Comparison of ENCODE assay signal across 10 cellular contexts in the genomic region with DNA sequence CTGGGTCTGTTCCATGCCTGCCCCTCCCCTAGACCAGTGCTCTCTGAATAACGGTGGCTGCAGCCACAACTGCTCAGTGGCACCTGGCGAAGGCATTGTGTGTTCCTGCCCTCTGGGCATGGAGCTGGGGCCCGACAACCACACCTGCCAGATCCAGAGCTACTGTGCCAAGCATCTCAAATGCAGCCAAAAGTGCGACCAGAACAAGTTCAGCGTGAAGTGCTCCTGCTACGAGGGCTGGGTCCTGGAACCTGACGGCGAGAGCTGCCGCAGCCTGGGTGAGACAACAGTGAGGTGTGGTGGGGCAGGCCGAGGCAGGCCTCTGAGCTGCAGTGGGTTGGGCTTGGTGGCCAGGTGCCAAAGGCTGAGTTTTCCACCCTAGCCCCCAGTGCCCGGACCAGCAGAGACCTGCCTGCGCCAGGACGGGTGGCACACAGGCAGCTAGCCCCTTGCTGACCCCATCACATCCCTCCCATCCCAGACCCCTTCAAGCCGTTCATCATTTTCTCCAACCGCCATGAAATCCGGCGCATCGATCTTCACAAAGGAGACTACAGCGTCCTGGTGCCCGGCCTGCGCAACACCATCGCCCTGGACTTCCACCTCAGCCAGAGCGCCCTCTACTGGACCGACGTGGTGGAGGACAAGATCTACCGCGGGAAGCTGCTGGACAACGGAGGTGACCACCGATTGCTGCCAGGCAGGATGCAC. TPM values are rescaled to one million over a fixed set of nuclear protein-coding genes. Genes with fewer than 3 reads are reported as not detected.
A peak's percentile ranks its signal among the peaks of the same experiment; 100 is the strongest.
DNase-seq lines count a peak whose midpoint lies in the region; ATAC-seq, FAIRE-seq and TF ChIP-seq lines count a peak whose summit lies in the region.
"Had no signal": no experiment of that assay in that cellular context is flagged by ENCODE, and none has a peak within 500 bp of the region (broad histone marks: within the 10 kb centered on the region; RNA-seq: fewer than 3 reads in every experiment).

No MANE protein-coding gene starts in this region.

- no peak overlapping the region for H3K9ac ChIP-seq in H1 (replicated peaks in 1 of 4; ENCODE audit: extremely low read depth in 1 of 4, low read depth in 3 of 4, low read length in 3 of 4)
- H3K9ac ChIP-seq in mesenchymal stem cell (ENCODE audit: low read length): peak overlapping the region; percentile 61

- peak; percentile 45 for FAIRE-seq in H1 (lab: Jason Lieb, UNC)

- ATAC-seq in activated CD4-positive, CD25-positive, alpha-beta regulatory T cell treated with anti-CD3 and anti-CD28 coated beads, Interleukin-2, amount 50 U/mL, for 24 hours: no peak
- no peak for ATAC-seq in HG03045 (IDR thresholded peaks at IDR 0.05; ENCODE audit: unreplicated experiment)

- H3K79me2 ChIP-seq in H1 (ENCODE audit: control insufficient read depth in 1 of 2, insufficient read depth in 2 of 2, low read length in 2 of 2): no peaks in the 10 kb centered on the region

- TF ChIP-seq RAD21 in H1 (IDR thresholded peaks at IDR 0.05 in 1 of 2, conservative IDR thresholded peaks at IDR 0.05 in 1 of 2; ENCODE audit: low read depth in 2 of 2, low read length in 2 of 2): peak; percentile 45 to 61

- H3K4ac ChIP-seq in H1 (replicated peaks; ENCODE audit: insufficient read length, low read depth, low read length): no peak overlapping the region
- H3K4ac ChIP-seq in mesenchymal stem cell (ENCODE audit: low read depth in 1 of 2, low read length in 2 of 2): no peak overlapping the region

- TF ChIP-seq POLR2A in H1 (IDR thresholded peaks at IDR 0.05; ENCODE audit: control extremely low read depth in 1 of 2, low read depth in 2 of 2, low read length in 2 of 2): no peak
- TF ChIP-seq POLR2A in stomach (IDR thresholded peaks at IDR 0.05): no peak

- no peak overlapping the region for H3K18ac ChIP-seq in H1 (ENCODE audit: extremely low read depth, low read length)
- no peak overlapping the region for H3K18ac ChIP-seq in mesenchymal stem cell (ENCODE audit: low read depth in 1 of 2, low read length in 2 of 2)

- H3K79me1 ChIP-seq in H1 (ENCODE audit: low read depth, low read length) (no peaks in the 10 kb centered on the region), mesenchymal stem cell (replicated peaks; ENCODE audit: low read length, poor library complexity, severe bottlenecking) (peaks cover 19% of the 10 kb centered on the region)

- no peak overlapping the region for H3K14ac ChIP-seq in H1 (ENCODE audit: insufficient read length)
- H3K14ac ChIP-seq in mesenchymal stem cell (ENCODE audit: low read length in 2 of 2): no peak overlapping the region

- H4K5ac ChIP-seq in H1 (ENCODE audit: insufficient read length, low read depth, low read length): no peak overlapping the region

- WGBS in H1 (ENCODE audit: extremely low coverage in 1 of 2, insufficient coverage in 1 of 2, insufficient read length in 1 of 2, insufficient replicate concordance in 2 of 2, low coverage in 1 of 2, low lambda C conversion rate in 2 of 2, missing lambda C conversion rate in 1 of 2), 2 experiments: 75% methylated on average over 29 of the region's 29 CpGs; no CpG with 5 or more reads in 1 of the 2 experiments
- WGBS in mesenchymal stem cell: 77% methylated on average over 28 of the region's 29 CpGs
- WGBS in stomach, 5 donors: 26 to 62% (median 49%) methylated on average over 13 to 29 of the region's 29 CpGs

- H3K4me3 ChIP-seq in H1 (ENCODE audit: extremely low read depth in 1 of 4, insufficient read depth in 2 of 4, low read depth in 3 of 4, low read length in 4 of 4) (no peak overlapping the region), mesenchymal stem cell (ENCODE audit: insufficient read depth in 1 of 2, low read depth in 1 of 2, low read length in 2 of 2) (no peak overlapping the region), stomach (no peak overlapping the region)
- H3K4me3 ChIP-seq: BLaER1 treated with 17β-estradiol and CSF1 and Interleukin-3, amounts not matched to agents 10 nM and 100 nM had no signal

- H3K4me1 ChIP-seq in H1 (replicated peaks in 1 of 4; ENCODE audit: control insufficient read depth in 3 of 4, insufficient read depth in 4 of 4, low read length in 3 of 4) (no peaks in the 10 kb centered on the region), mesenchymal stem cell (ENCODE audit: control insufficient read depth, insufficient read depth, low read depth, low read length) (peaks cover 3% of the 10 kb centered on the region), stomach (peaks cover 6 to 16% (median 8%) of the 10 kb centered on the region in 4 donors)

- H3K56ac ChIP-seq in H1 (replicated peaks; ENCODE audit: insufficient read length, low read depth, low read length): no peak overlapping the region

- no peaks in the 10 kb centered on the region for H3K9me3 ChIP-seq in H1 (ENCODE audit: insufficient read depth in 2 of 2, low read depth in 1 of 2, low read length in 1 of 2)
- H3K9me3 ChIP-seq in mesenchymal stem cell (ENCODE audit: control insufficient read depth, low read length): no peaks in the 10 kb centered on the region
- H3K9me3 ChIP-seq in stomach: no peaks in the 10 kb centered on the region
- H3K9me3 ChIP-seq: BLaER1 treated with 17β-estradiol and CSF1 and Interleukin-3, amounts not matched to agents 10 nM and 100 nM had no signal

- no peak overlapping the region for H2AFZ ChIP-seq in H1 (ENCODE audit: low read length)
- H2AFZ ChIP-seq in mesenchymal stem cell (ENCODE audit: low read depth, low read length): no peak overlapping the region

- CTCF ChIA-PET in H1 (lab: Charles Lee; ENCODE audit: partially characterized antibody): interaction anchor here (0.7 to 21.9 kb wide), 39 partner anchors 9 to 743 kb away, joined by 3 to 389 read pairs (median 4); a partner anchor contains a TSS

- H2BK20ac ChIP-seq in H1 (ENCODE audit: low read length): no peak overlapping the region

- H4K20me1 ChIP-seq in H1 (replicated peaks in 1 of 2; ENCODE audit: control insufficient read depth in 1 of 2, insufficient read depth in 2 of 2, low read length in 2 of 2): peaks cover 4 to 19% of the 10 kb centered on the region in 2 experiments

- H3K27ac ChIP-seq in H1 (ENCODE audit: low read depth, low read length): no peak overlapping the region
- H3K27ac ChIP-seq in mesenchymal stem cell (ENCODE audit: low read length, poor library complexity, severe bottlenecking): no peak overlapping the region
- H3K27ac ChIP-seq in stomach: peak overlapping the region in 2 of 5 donors; percentile 49 to 70
- H3K27ac ChIP-seq: BLaER1 treated with 17β-estradiol and CSF1 and Interleukin-3, amounts not matched to agents 10 nM and 100 nM had no signal

- H2BK15ac ChIP-seq in H1 (ENCODE audit: low read length) (no peak overlapping the region), mesenchymal stem cell (ENCODE audit: low read depth, poor library complexity, severe bottlenecking) (no peak overlapping the region)

- H2BK120ac ChIP-seq in H1 (replicated peaks; ENCODE audit: low read depth, low read length) (no peak overlapping the region), mesenchymal stem cell (ENCODE audit: low read depth, low read length) (no peak overlapping the region)

- no peak overlapping the region for H4K8ac ChIP-seq in H1 (ENCODE audit: extremely low read depth, insufficient read depth, low read length)
- H4K8ac ChIP-seq in mesenchymal stem cell (ENCODE audit: low read length): no peak overlapping the region

- TF ChIP-seq CTCF in H1 (IDR thresholded peaks at IDR 0.05; ENCODE audit: control extremely low read depth in 1 of 3, insufficient read depth in 1 of 3, low read depth in 1 of 3, low read length in 3 of 3): peak in 2 of 3 experiments; percentile 87 to 93; a peak in 3 of 4 replicates
- TF ChIP-seq CTCF in stomach (IDR thresholded peaks at IDR 0.05): peak in 5 of 7 experiments; percentile 47 to 72 (median 65)

- DNase-seq in activated CD4-positive, CD25-positive, alpha-beta regulatory T cell treated with anti-CD3 and anti-CD28 coated beads, Interleukin-2, amount 50 U/mL, for 72 hours: peak; percentile 71
- DNase-seq in NCI-H2196 treated with DMSO at 0.1 percent for 48 hours (lab: John Stamatoyannopoulos, UW; ENCODE audit: unreplicated experiment) (peak; percentile 89), H1 (ENCODE audit: low read depth in 1 of 2, low spot score in 2 of 2) (peak; percentile 50 to 98), mesenchymal stem cell (peak; percentile 71), stomach (peak; percentile 86)
- peak; percentile 9 to 17 for DNase-seq in activated CD4-positive, alpha-beta T cell treated with anti-CD3 and anti-CD28 coated beads, Interleukin-2, amount 50 U/mL, for 4 hours

- H2BK12ac ChIP-seq in H1 (ENCODE audit: low read depth, low read length) (0 out of 2 replicates have a peak overlapping the region, but pooled peaks have one; percentile 1), mesenchymal stem cell (ENCODE audit: low read length in 2 of 2) (no peak overlapping the region)

- H3K23ac ChIP-seq in H1 (ENCODE audit: insufficient read length): no peak overlapping the region
- no peak overlapping the region for H3K23ac ChIP-seq in mesenchymal stem cell (ENCODE audit: low read length in 2 of 2)

- no peak overlapping the region for H3K4me2 ChIP-seq in H1 (ENCODE audit: insufficient read depth in 1 of 2, low read depth in 2 of 2, low read length in 2 of 2)
- no peak overlapping the region for H3K4me2 ChIP-seq in mesenchymal stem cell (ENCODE audit: low read length, poor library complexity, severe bottlenecking)
- H3K4me2 ChIP-seq: BLaER1 treated with 17β-estradiol and CSF1 and Interleukin-3, amounts not matched to agents 10 nM and 100 nM had no signal

- intact Hi-C loops in stomach (cut with DNase I; ENCODE audit: low total_unique reads): loop anchor here (5.0 kb wide), 1 partner anchor 38 kb away; no protein-coding TSS in a partner anchor

- H2AK5ac ChIP-seq in H1 (ENCODE audit: low read depth, low read length) (no peak overlapping the region), mesenchymal stem cell (ENCODE audit: low read length, severe bottlenecking) (no peak overlapping the region)

- TF ChIP-seq EP300 in H1 (IDR thresholded peaks at IDR 0.05; ENCODE audit: borderline replicate concordance in 1 of 2, low read depth in 2 of 2, low read length in 2 of 2) (no peak), stomach (IDR thresholded peaks at IDR 0.05) (no peak)

- no peak overlapping the region for H4K91ac ChIP-seq in H1 (replicated peaks; ENCODE audit: insufficient read length, low read length)
- H4K91ac ChIP-seq in mesenchymal stem cell (ENCODE audit: low read length): no peak overlapping the region

- H3K36me3 ChIP-seq in H1 (ENCODE audit: control insufficient read depth in 2 of 4, insufficient read depth in 4 of 4, low read length in 3 of 4) (peaks cover 36 to 62% (median 54%) of the 10 kb centered on the region in 4 experiments), mesenchymal stem cell (ENCODE audit: control insufficient read depth in 1 of 2, insufficient read depth in 2 of 2, low read depth in 1 of 2, low read length in 2 of 2) (peaks cover 93 to 96% of the 10 kb centered on the region in 2 experiments), stomach (peaks cover 44 to 95% (median 84%) of the 10 kb centered on the region in 4 donors)

- no peaks in the 10 kb centered on the region for H3K27me3 ChIP-seq in H1 (replicated peaks in 1 of 4; ENCODE audit: control insufficient read depth in 3 of 4, extremely low read depth in 1 of 4, insufficient read depth in 3 of 4, low read length in 3 of 4)
- H3K27me3 ChIP-seq in mesenchymal stem cell (ENCODE audit: control insufficient read depth in 1 of 2, insufficient read depth in 1 of 2, low read length in 2 of 2): no peaks in the 10 kb centered on the region
- H3K27me3 ChIP-seq in stomach: no peaks in the 10 kb centered on the region
- H3K27me3 ChIP-seq: BLaER1 treated with 17β-estradiol and CSF1 and Interleukin-3, amounts not matched to agents 10 nM and 100 nM had no signal

- H3K23me2 ChIP-seq in H1 (ENCODE audit: low read depth, low read length): no peaks in the 10 kb centered on the region

- POLR2A ChIA-PET in H1 (lab: Charles Lee; ENCODE audit: partially characterized antibody): interaction anchor here (0.6 to 9.9 kb wide), 23 partner anchors 9 to 344 kb away, joined by 3 to 91 read pairs (median 4); a partner anchor contains a TSS

- H2BK5ac ChIP-seq in H1 (ENCODE audit: low read depth, low read length): no peak overlapping the region
- no peak overlapping the region for H2BK5ac ChIP-seq in mesenchymal stem cell (ENCODE audit: low read depth, low read length, poor library complexity, severe bottlenecking)

RNA-seq across cellular contexts. Expression of a gene that starts 28.2 kb away (rescaled TPM):
- total RNA-seq in H1 (2021; fragmentation: NEBNext Ultra II Directional; extraction: Animal tissue kit (Norgen Biotek cat#: 25700)): not detected in 2 replicates
- polyA plus RNA-seq in H1 (2011; rRNA removed): not detected in 2 replicates
- polyA plus RNA-seq in H1 (2011; cell fraction: cytosol; rRNA removed): not detected
- not detected for polyA plus RNA-seq in H1 (2011; cell fraction: nucleus; rRNA removed)
- polyA plus RNA-seq in H1 (2012, experiment 1 of 2): not detected in 4 replicates
- polyA plus RNA-seq in H1 (2012, experiment 2 of 2): not detected
- not detected for polyA plus RNA-seq in H1 (2013, experiment 1 of 2)
- polyA plus RNA-seq in H1 (2013, experiment 2 of 2): not detected
- not detected in 2 replicates for polyA minus RNA-seq in H1 (2011; rRNA and poly(A)+ RNA removed)
- not detected for polyA minus RNA-seq in H1 (2011; cell fraction: cytosol; rRNA and poly(A)+ RNA removed)
- not detected for polyA minus RNA-seq in H1 (2011; cell fraction: nucleus; rRNA and poly(A)+ RNA removed)
- not detected for polyA plus RNA-seq in mesenchymal stem cell (2013, experiment 1 of 2)
- polyA plus RNA-seq in mesenchymal stem cell (2013, experiment 2 of 2): not detected
- not detected for total RNA-seq in stomach
- polyA plus RNA-seq in stomach: not detected
- polyA plus RNA-seq: adipose tissue had no signal

RNA-seq across cellular contexts. Expression of a gene that starts 41.0 kb away (rescaled TPM):
- 1.7 and 1.8 TPM in 2 replicates for total RNA-seq in H1 (2021; fragmentation: NEBNext Ultra II Directional; extraction: Animal tissue kit (Norgen Biotek cat#: 25700))
- polyA plus RNA-seq in H1 (2011; rRNA removed): 0.92 and 1.4 TPM in 2 replicates
- polyA plus RNA-seq in H1 (2011; cell fraction: cytosol; rRNA removed): 0.48 TPM
- 1.7 TPM for polyA plus RNA-seq in H1 (2011; cell fraction: nucleus; rRNA removed)
- 1.7 to 3.4 TPM (median 2.3 TPM) in 4 replicates for polyA plus RNA-seq in H1 (2012, experiment 1 of 2)
- 1.5 TPM for polyA plus RNA-seq in H1 (2012, experiment 2 of 2)
- 3.2 TPM for polyA plus RNA-seq in H1 (2013, experiment 1 of 2)
- 3.0 TPM for polyA plus RNA-seq in H1 (2013, experiment 2 of 2)
- 0.59 and 0.63 TPM in 2 replicates for polyA minus RNA-seq in H1 (2011; rRNA and poly(A)+ RNA removed)
- polyA minus RNA-seq in H1 (2011; cell fraction: cytosol; rRNA and poly(A)+ RNA removed): 1.3 TPM
- polyA minus RNA-seq in H1 (2011; cell fraction: nucleus; rRNA and poly(A)+ RNA removed): 1.00 TPM
- polyA plus RNA-seq in mesenchymal stem cell (2013, experiment 1 of 2): 1.8 TPM
- polyA plus RNA-seq in mesenchymal stem cell (2013, experiment 2 of 2): 1.6 TPM
- under 1 TPM in 1 of 5 donors, not detected in 4; 0.18 TPM for total RNA-seq in stomach
- under 1 TPM in 2 of 3 donors, not detected in 1; 0.30 to 0.44 TPM for polyA plus RNA-seq in stomach

RNA-seq across cellular contexts. Expression of a gene that starts 47.3 kb away (rescaled TPM):
- total RNA-seq in H1 (2021; fragmentation: NEBNext Ultra II Directional; extraction: Animal tissue kit (Norgen Biotek cat#: 25700)): 92.5 and 99.1 TPM in 2 replicates
- 35.3 and 59.0 TPM in 2 replicates for polyA plus RNA-seq in H1 (2011; rRNA removed)
- 32.8 TPM for polyA plus RNA-seq in H1 (2011; cell fraction: cytosol; rRNA removed)
- polyA plus RNA-seq in H1 (2011; cell fraction: nucleus; rRNA removed): 168 TPM
- polyA plus RNA-seq in H1 (2012, experiment 1 of 2): 61.6 to 121 TPM (median 97.9 TPM) in 4 replicates
- polyA plus RNA-seq in H1 (2012, experiment 2 of 2): 64.6 TPM
- polyA plus RNA-seq in H1 (2013, experiment 1 of 2): 72.6 TPM
- polyA plus RNA-seq in H1 (2013, experiment 2 of 2): 45.3 TPM
- polyA minus RNA-seq in H1 (2011; rRNA and poly(A)+ RNA removed): 137 and 189 TPM in 2 replicates
- polyA minus RNA-seq in H1 (2011; cell fraction: cytosol; rRNA and poly(A)+ RNA removed): 104 TPM
- polyA minus RNA-seq in H1 (2011; cell fraction: nucleus; rRNA and poly(A)+ RNA removed): 104 TPM
- polyA plus RNA-seq in mesenchymal stem cell (2013, experiment 1 of 2): 68.9 TPM
- 57.9 TPM for polyA plus RNA-seq in mesenchymal stem cell (2013, experiment 2 of 2)
- total RNA-seq in stomach: 100 to 1,000 TPM in 4 of 5 donors, 10 to 100 TPM in 1; 97.8 to 510 (median 129) TPM
- polyA plus RNA-seq in stomach: 10 to 100 TPM; 13.5 to 25.9 (median 13.6) TPM

RNA-seq across cellular contexts. Expression of a gene that starts 53.9 kb away (rescaled TPM):
- total RNA-seq in H1 (2021; fragmentation: NEBNext Ultra II Directional; extraction: Animal tissue kit (Norgen Biotek cat#: 25700)): 274 and 283 TPM in 2 replicates
- polyA plus RNA-seq in H1 (2011; rRNA removed) (520 and 847 TPM in 2 replicates), stomach (10 to 100 TPM; 54.6 to 59.0 (median 57.1) TPM)
- polyA plus RNA-seq in H1 (2011; cell fraction: cytosol; rRNA removed): 535 TPM
- polyA plus RNA-seq in H1 (2011; cell fraction: nucleus; rRNA removed): 681 TPM
- 231 to 352 TPM (median 336 TPM) in 4 replicates for polyA plus RNA-seq in H1 (2012, experiment 1 of 2)
- polyA plus RNA-seq in H1 (2012, experiment 2 of 2): 385 TPM
- 209 TPM for polyA plus RNA-seq in H1 (2013, experiment 1 of 2)
- polyA plus RNA-seq in H1 (2013, experiment 2 of 2): 189 TPM
- 316 and 343 TPM in 2 replicates for polyA minus RNA-seq in H1 (2011; rRNA and poly(A)+ RNA removed)
- 236 TPM for polyA minus RNA-seq in H1 (2011; cell fraction: cytosol; rRNA and poly(A)+ RNA removed)
- 206 TPM for polyA minus RNA-seq in H1 (2011; cell fraction: nucleus; rRNA and poly(A)+ RNA removed)
- polyA plus RNA-seq in mesenchymal stem cell (2013, experiment 1 of 2): 196 TPM
- polyA plus RNA-seq in mesenchymal stem cell (2013, experiment 2 of 2): 196 TPM
- total RNA-seq in stomach: 10 to 100 TPM; 26.1 to 93.7 (median 77.8) TPM

Comparison
In these comparisons a context has a peak if more than half of its experiments do, and no peak if none do; other contexts are left out.
1. DNase-seq: peak in every context shown above with its lines; median percentile 89 in NCI-H2196 treated with DMSO at 0.1 percent for 48 hours; 86 in stomach; 74 in H1; 71 in activated CD4-positive, CD25-positive, alpha-beta regulatory T cell treated with anti-CD3 and anti-CD28 coated beads, Interleukin-2, amount 50 U/mL, for 72 hours; 71 in mesenchymal stem cell; 13 in activated CD4-positive, alpha-beta T cell treated with anti-CD3 and anti-CD28 coated beads, Interleukin-2, amount 50 U/mL, for 4 hours.